29 cellular contexts compared by ENCODE assay signal in genomic region chr4:133544097-133544496, GRCh38.
"Had no signal": no experiment of that assay in that cellular context is flagged by ENCODE, and none has a peak within 500 bp of the region (broad histone marks: within the 10 kb centered on the region; RNA-seq: fewer than 3 reads in every experiment).

No MANE protein-coding gene starts in this region.

- H3K9me3 ChIP-seq: stomach, suprapubic skin, testis, thoracic aorta, thyroid gland, tibial artery, tibial nerve, transverse colon, upper lobe of left lung, upper lobe of right lung, uterus, vagina had no signal

- H3K9me3 Mint-ChIP-seq: stimulated activated naive CD8-positive, alpha-beta T cell treated with anti-CD3 and anti-CD28 coated beads, Interleukin-15, Interleukin-2, amounts not matched to agents 100 ng/mL and 50 ng/mL, for 24 hours; type B pancreatic cell had no signal

- DNase-seq: stimulated activated CD4-positive, alpha-beta T cell treated with anti-CD3 and anti-CD28 coated beads, Interleukin-2, amount 100 ng/mL, for 48 hours; stimulated activated CD4-positive, alpha-beta T cell treated with anti-CD3 and anti-CD28 coated beads, Interleukin-4, amount 100 ng/mL, for 1 hour; stimulated activated CD4-positive, alpha-beta T cell treated with anti-CD3 and anti-CD28 coated beads, Interleukin-4, amount 100 ng/mL, for 24 hours; stimulated activated CD4-positive, alpha-beta T cell treated with anti-CD3 and anti-CD28 coated beads, Interleukin-4, amount 100 ng/mL, for 4 hours; stimulated activated CD8-positive, alpha-beta memory T cell treated with anti-CD3 and anti-CD28 coated beads, Interleukin-4, amount 100 ng/mL, for 48 hours; stimulated activated naive B cell treated with anti-CD40 and anti-IgM and Interleukin-4, amounts not matched to agents 10 μg/mL and 1 μg/mL and 100 μg/mL, for 72 hours; stimulated activated naive CD4-positive, alpha-beta T cell; stimulated activated naive CD4-positive, alpha-beta T cell treated with Interleukin-2 at 50 U/mL for 16 hours; stimulated activated naive CD8-positive, alpha-beta T cell treated with anti-CD3 and anti-CD28 coated beads, Interleukin-15, amount 100 ng/mL, for 72 hours; stimulated activated naive CD8-positive, alpha-beta T cell treated with anti-CD3 and anti-CD28 coated beads, Interleukin-15, Interleukin-2, amounts not matched to agents 100 U/mL and 50 U/mL, for 24 hours; stomach; substantia nigra; testis; thyroid gland; tibial artery; transverse colon; trophoblast cell; upper lobe of left lung; upper lobe of right lung; uterus had no signal

- H3K27ac Mint-ChIP-seq: stimulated activated effector memory CD8-positive, alpha-beta T cell treated with anti-CD3 and anti-CD28 coated beads, Interleukin-12 subunit alpha, Interleukin-12 subunit beta, amount 100 ng/mL, for 72 hours; stimulated activated memory B cell treated with anti-CD40 and anti-IgM and Interleukin-4, amounts not matched to agents 10 μg/mL and 1 μg/mL and 100 μg/mL, for 72 hours; stimulated activated naive B cell treated with anti-CD40 and anti-IgM and Interleukin-4, amounts not matched to agents 10 μg/mL and 1 μg/mL and 100 μg/mL, for 72 hours; stimulated activated naive CD8-positive, alpha-beta T cell treated with anti-CD3 and anti-CD28 coated beads, Interleukin-15, amount 100 ng/mL, for 72 hours; stimulated activated naive CD8-positive, alpha-beta T cell treated with anti-CD3 and anti-CD28 coated beads, Interleukin-15, Interleukin-2, amounts not matched to agents 100 ng/mL and 50 ng/mL, for 24 hours; type B pancreatic cell had no signal

- H3K27ac ChIP-seq: stomach, suprapubic skin, testis, thoracic aorta, thyroid gland, tibial artery, tibial nerve, transverse colon, upper lobe of left lung, upper lobe of right lung, uterus, vagina had no signal

- H3K4me1 Mint-ChIP-seq: stimulated activated effector memory CD8-positive, alpha-beta T cell treated with anti-CD3 and anti-CD28 coated beads, Interleukin-12 subunit alpha, Interleukin-12 subunit beta, amount 100 ng/mL, for 72 hours; stimulated activated memory B cell treated with anti-CD40 and anti-IgM and Interleukin-4, amounts not matched to agents 10 μg/mL and 1 μg/mL and 100 μg/mL, for 72 hours; stimulated activated naive B cell treated with anti-CD40 and anti-IgM and Interleukin-4, amounts not matched to agents 10 μg/mL and 1 μg/mL and 100 μg/mL, for 72 hours; stimulated activated naive CD8-positive, alpha-beta T cell treated with anti-CD3 and anti-CD28 coated beads, Interleukin-15, amount 100 ng/mL, for 72 hours had no signal

- H3K4me3 ChIP-seq: stomach, suprapubic skin, testis, thoracic aorta, thyroid gland, tibial artery, tibial nerve, transverse colon, upper lobe of left lung, upper lobe of right lung, uterus, vagina had no signal

- H3K36me3 ChIP-seq: stomach, suprapubic skin, thoracic aorta, thyroid gland, tibial artery, tibial nerve, transverse colon, upper lobe of left lung, upper lobe of right lung, uterus, vagina had no signal

- H3K27me3 ChIP-seq: stomach, suprapubic skin, testis, thyroid gland, tibial artery, tibial nerve, transverse colon, upper lobe of left lung, upper lobe of right lung, uterus, vagina had no signal

- ATAC-seq: stimulated activated effector memory CD8-positive, alpha-beta T cell treated with anti-CD3 and anti-CD28 coated beads, Interleukin-12 subunit alpha, Interleukin-12 subunit beta, amount 100 ng/mL, for 72 hours; stimulated activated memory B cell treated with anti-CD40 and anti-IgM and Interleukin-4, amounts not matched to agents 10 μg/mL and 1 μg/mL and 100 μg/mL, for 72 hours; stimulated activated naive B cell treated with anti-CD40 and anti-IgM and Interleukin-4, amounts not matched to agents 10 μg/mL and 1 μg/mL and 100 μg/mL, for 72 hours; stimulated activated naive CD8-positive, alpha-beta T cell treated with anti-CD3 and anti-CD28 coated beads, Interleukin-15, amount 100 ng/mL, for 72 hours; stimulated activated naive CD8-positive, alpha-beta T cell treated with anti-CD3 and anti-CD28 coated beads, Interleukin-15, Interleukin-2, amounts not matched to agents 100 U/mL and 50 U/mL, for 24 hours; upper lobe of right lung had no signal

- FAIRE-seq: urothelium cell line had no signal

- H3K4me1 ChIP-seq: stomach, suprapubic skin, testis, thyroid gland, tibial artery, tibial nerve, transverse colon, upper lobe of left lung, upper lobe of right lung, uterus, vagina had no signal

- H3K36me3 Mint-ChIP-seq: stimulated activated effector memory CD8-positive, alpha-beta T cell treated with anti-CD3 and anti-CD28 coated beads, Interleukin-12 subunit alpha, Interleukin-12 subunit beta, amount 100 ng/mL, for 72 hours; stimulated activated memory B cell treated with anti-CD40 and anti-IgM and Interleukin-4, amounts not matched to agents 10 μg/mL and 1 μg/mL and 100 μg/mL, for 72 hours; stimulated activated naive B cell treated with anti-CD40 and anti-IgM and Interleukin-4, amounts not matched to agents 10 μg/mL and 1 μg/mL and 100 μg/mL, for 72 hours; type B pancreatic cell had no signal

- H3K4me3 Mint-ChIP-seq: stimulated activated effector memory CD8-positive, alpha-beta T cell treated with anti-CD3 and anti-CD28 coated beads, Interleukin-12 subunit alpha, Interleukin-12 subunit beta, amount 100 ng/mL, for 72 hours; stimulated activated memory B cell treated with anti-CD40 and anti-IgM and Interleukin-4, amounts not matched to agents 10 μg/mL and 1 μg/mL and 100 μg/mL, for 72 hours; stimulated activated naive B cell treated with anti-CD40 and anti-IgM and Interleukin-4, amounts not matched to agents 10 μg/mL and 1 μg/mL and 100 μg/mL, for 72 hours; stimulated activated naive CD8-positive, alpha-beta T cell treated with anti-CD3 and anti-CD28 coated beads, Interleukin-15, amount 100 ng/mL, for 72 hours; stimulated activated naive CD8-positive, alpha-beta T cell treated with anti-CD3 and anti-CD28 coated beads, Interleukin-15, Interleukin-2, amounts not matched to agents 100 ng/mL and 50 ng/mL, for 24 hours; type B pancreatic cell had no signal

- H3K27me3 Mint-ChIP-seq: stimulated activated memory B cell treated with anti-CD40 and anti-IgM and Interleukin-4, amounts not matched to agents 10 μg/mL and 1 μg/mL and 100 μg/mL, for 72 hours; stimulated activated naive B cell treated with anti-CD40 and anti-IgM and Interleukin-4, amounts not matched to agents 10 μg/mL and 1 μg/mL and 100 μg/mL, for 72 hours; stimulated activated naive CD8-positive, alpha-beta T cell treated with anti-CD3 and anti-CD28 coated beads, Interleukin-15, amount 100 ng/mL, for 72 hours; stimulated activated naive CD8-positive, alpha-beta T cell treated with anti-CD3 and anti-CD28 coated beads, Interleukin-15, Interleukin-2, amounts not matched to agents 100 ng/mL and 50 ng/mL, for 24 hours; type B pancreatic cell had no signal
